25 cellular contexts compared by ENCODE assay signal in genomic region chr5:170484459-170484831, GRCh38. TPM values are rescaled to one million over a fixed set of nuclear protein-coding genes. Genes with fewer than 3 reads are reported as not detected.
"Had no signal": no experiment of that assay in that cellular context is flagged by ENCODE, and none has a peak within 500 bp of the region (broad histone marks: within the 10 kb centered on the region; RNA-seq: fewer than 3 reads in every experiment).

No MANE protein-coding gene starts in this region.

- ATAC-seq: gastroesophageal sphincter; left cardiac atrium; lower lobe of right lung; right cardiac atrium; stimulated activated naive CD8-positive, alpha-beta T cell treated with anti-CD3 and anti-CD28 coated beads, Interleukin-15, Interleukin-2, amounts not matched to agents 100 U/mL and 50 U/mL, for 24 hours had no signal

- H3K4me3 Mint-ChIP-seq: immature natural killer cell; memory B cell; mesothelial cell of epicardium; natural killer cell treated with Interleukin-12 subunit alpha and Interleukin-12 subunit beta and Interleukin-15 and Interleukin-18, amount 100 ng/mL, for 72 hours; neural progenitor cell had no signal

- H3K9ac ChIP-seq: neural progenitor cell had no signal

- DNase-seq: esophagus squamous epithelium; foreskin fibroblast; glutamatergic neuron; immature natural killer cell; kidney; left cardiac atrium; left ventricle myocardium inferior; occipital lobe; right cardiac atrium; small intestine; stimulated activated CD4-positive, alpha-beta T cell treated with anti-CD3 and anti-CD28 coated beads, Interleukin-12 subunit alpha, Interleukin-12 subunit beta, amount 100 ng/mL, for 4 hours; stimulated activated CD4-positive, alpha-beta T cell treated with anti-CD3 and anti-CD28 coated beads, Interleukin-2, amount 100 ng/mL, for 48 hours; stimulated activated naive CD8-positive, alpha-beta T cell treated with anti-CD3 and anti-CD28 coated beads, Interleukin-15, Interleukin-2, amounts not matched to agents 100 U/mL and 50 U/mL, for 24 hours; thyroid gland; uterus had no signal

- H3K4me3 ChIP-seq: esophagus squamous epithelium, gastroesophageal sphincter, left ventricle myocardium inferior, lower lobe of right lung, neural progenitor cell, pancreas, suprapubic skin, thyroid gland, upper lobe of left lung, uterus had no signal

- H2AFZ ChIP-seq: neural progenitor cell had no signal

- H3K27ac ChIP-seq: esophagus squamous epithelium, gastroesophageal sphincter, left ventricle myocardium inferior, lower lobe of right lung, neural progenitor cell, pancreas, suprapubic skin, thyroid gland, uterus had no signal

- H3K36me3 Mint-ChIP-seq: immature natural killer cell; memory B cell; mesothelial cell of epicardium; natural killer cell treated with Interleukin-12 subunit alpha and Interleukin-12 subunit beta and Interleukin-15 and Interleukin-18, amount 100 ng/mL, for 72 hours; neural progenitor cell had no signal

- H3K9me3 ChIP-seq: esophagus squamous epithelium, gastroesophageal sphincter, left ventricle myocardium inferior, lower lobe of right lung, pancreas, suprapubic skin, thyroid gland, upper lobe of left lung, uterus had no signal

- H3K9me3 Mint-ChIP-seq: immature natural killer cell; mesothelial cell of epicardium; natural killer cell treated with Interleukin-12 subunit alpha and Interleukin-12 subunit beta and Interleukin-15 and Interleukin-18, amount 100 ng/mL, for 72 hours had no signal

- H3K27me3 ChIP-seq: esophagus squamous epithelium, gastroesophageal sphincter, neural progenitor cell, pancreas, suprapubic skin, thyroid gland, upper lobe of left lung, uterus had no signal

- H3K36me3 ChIP-seq: esophagus squamous epithelium, gastroesophageal sphincter, left ventricle myocardium inferior, lower lobe of right lung, neural progenitor cell, pancreas, suprapubic skin, thyroid gland, upper lobe of left lung, uterus had no signal

- H3K4me2 ChIP-seq: neural progenitor cell had no signal

- H3K27ac Mint-ChIP-seq: immature natural killer cell; memory B cell; mesothelial cell of epicardium; natural killer cell treated with Interleukin-12 subunit alpha and Interleukin-12 subunit beta and Interleukin-15 and Interleukin-18, amount 100 ng/mL, for 72 hours; progenitor cell of endocrine pancreas had no signal

- H3K4me1 ChIP-seq: gastroesophageal sphincter, left ventricle myocardium inferior, lower lobe of right lung, neural progenitor cell, upper lobe of left lung, uterus had no signal

- H3K4me1 Mint-ChIP-seq: immature natural killer cell had no signal

RNA-seq across cellular contexts. Expression of gene KCNIP1, which starts 19.4 kb away (rescaled TPM):
- total RNA-seq: esophagus squamous epithelium; left cardiac atrium; natural killer cell treated with Interleukin-12 subunit alpha and Interleukin-12 subunit beta and Interleukin-15 and Interleukin-18, amount 100 ng/mL, for 72 hours; right cardiac atrium had no signal
- polyA plus RNA-seq: immature natural killer cell had no signal
